13 cellular contexts compared by ENCODE assay signal in genomic region chr13:28204690-28205443, GRCh38.
DNase-seq lines count a peak whose midpoint lies in the region; ATAC-seq and TF ChIP-seq lines count a peak whose summit lies in the region.
"Had no signal": no experiment of that assay in that cellular context is flagged by ENCODE, and none has a peak within 500 bp of the region (broad histone marks: within the 10 kb centered on the region; RNA-seq: fewer than 3 reads in every experiment).

No MANE protein-coding gene starts in this region.

- ATAC-seq in GM18867 (IDR thresholded peaks at IDR 0.05; ENCODE audit: unreplicated experiment) = peak; percentile 83
- no peak for ATAC-seq in T-cell (replicated peaks in 1 of 4)
- no peak for ATAC-seq in GM21423 (IDR thresholded peaks at IDR 0.05; ENCODE audit: unreplicated experiment)

- POLR2A ChIA-PET in T-cell (lab: Charles Lee) = no interaction called here

- peaks cover 58% of the 10 kb centered on the region for H3K36me3 Mint-ChIP-seq in T-cell

- peaks cover 42 to 57% (median 48%) of the 10 kb centered on the region in 3 donors for H3K4me1 Mint-ChIP-seq in T-cell

- H3K9me3 Mint-ChIP-seq in T-cell = no peaks in the 10 kb centered on the region
- H3K9me3 Mint-ChIP-seq: CD4-positive, alpha-beta memory T cell had no signal

- CTCF ChIA-PET in T-cell (lab: Charles Lee) = no interaction called here

- TF ChIP-seq CTCF in GM10266 (IDR thresholded peaks at IDR 0.05; ENCODE audit: control insufficient read depth, insufficient read depth, low read depth, missing control alignments) = no peak

- no peaks in the 10 kb centered on the region for H3K27me3 Mint-ChIP-seq in T-cell
- H3K27me3 Mint-ChIP-seq: CD4-positive, alpha-beta memory T cell had no signal

- peak overlapping the region; percentile 3 to 5 for H3K27ac Mint-ChIP-seq in T-cell

- no peak overlapping the region for H3K4me3 Mint-ChIP-seq in T-cell

- DNase-seq in GM10266 (ENCODE audit: extremely low spot score) (peak; percentile 23), T-cell (no peak), DMS79 (lab: John Stamatoyannopoulos, UW) (no peak), C1 segment of cervical spinal cord (lab: John Stamatoyannopoulos, UW) (no peak), HPDE6-E6E7 (ENCODE audit: extremely low spot score) (no peak)
- DNase-seq in stimulated activated CD4-positive, alpha-beta T cell treated with anti-CD3 and anti-CD28 coated beads, Interleukin-1b, Interleukin-23, amount 100 ng/mL, for 24 hours (ENCODE audit: low read depth in 4 of 4, low spot score in 1 of 4) = peak in 3 of 4 experiments; percentile 5 to 58 (median 7)
- DNase-seq: CD4-positive, alpha-beta memory T cell; islet precursor cell; MM.1S; NCI-H345; sigmoid colon had no signal

Comparison
In these comparisons a context has a peak if more than half of its experiments do, and no peak if none do; other contexts are left out.
1. DNase-seq: peak in GM10266 (single experiment) and stimulated activated CD4-positive, alpha-beta T cell treated with anti-CD3 and anti-CD28 coated beads, Interleukin-1b, Interleukin-23, amount 100 ng/mL, for 24 hours (3 of 4); none in T-cell (0 of 34), DMS79 (single experiment), C1 segment of cervical spinal cord (0 of 14) and HPDE6-E6E7 (single experiment).